Comparison of ENCODE assay signal across 8 cellular contexts in the genomic region with DNA sequence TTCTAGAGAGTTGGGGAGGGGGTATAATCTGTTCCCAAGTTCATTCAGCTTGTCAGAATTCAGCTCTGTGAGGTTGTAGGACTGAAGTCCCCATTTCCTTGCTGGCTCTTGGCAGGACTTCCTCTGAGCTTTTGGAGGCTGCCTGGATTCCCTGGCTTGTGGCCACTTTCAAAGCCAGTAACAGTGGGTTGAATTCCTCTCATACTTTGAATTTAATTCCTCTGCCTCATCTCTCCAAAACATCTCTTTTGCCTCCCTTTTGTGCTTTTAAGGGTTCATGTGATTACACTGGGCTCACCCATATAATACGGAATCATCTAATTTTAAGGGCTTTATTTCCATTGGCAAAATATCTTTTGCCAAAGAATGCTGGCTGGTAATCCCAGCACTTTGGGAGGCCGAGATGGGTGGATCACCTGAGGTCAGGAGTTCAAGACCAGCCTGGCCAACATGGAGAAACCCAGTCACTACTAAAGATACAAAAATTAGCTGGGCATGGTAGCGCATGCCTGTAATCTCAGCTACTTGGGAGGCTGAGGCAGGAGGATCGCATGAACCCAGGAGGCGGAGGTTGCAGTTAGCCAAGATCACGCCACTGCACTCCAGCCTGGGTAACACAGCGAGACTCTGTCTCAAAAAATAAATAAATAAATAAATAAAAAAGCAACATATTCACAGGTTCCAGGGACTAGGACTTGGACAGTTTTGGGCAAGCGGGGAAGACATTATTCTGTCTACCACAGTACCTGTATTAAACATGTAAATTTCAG. TPM values are rescaled to one million over a fixed set of nuclear protein-coding genes. Genes with fewer than 3 reads are reported as not detected.
DNase-seq lines count a peak whose midpoint lies in the region; ATAC-seq and TF ChIP-seq lines count a peak whose summit lies in the region.
"Not testable (repeated sequence)": the region's sequence is repeated elsewhere in the genome, so short reads cannot be mapped to it uniquely, and the experiment has no call there.

No MANE protein-coding gene starts in this region.

- H4K20me1 ChIP-seq in smooth muscle cell (ENCODE audit: low read depth), result peaks cover 22% of the 10 kb centered on the region

- POLR2A ChIA-PET in A673 (lab: Charles Lee; ENCODE audit: low non-redundant PET), result not testable (repeated sequence)

- peak overlapping the region; percentile 97 for H3K27ac ChIP-seq in A673 (ENCODE audit: low read depth, low read length, poor library complexity, severe bottlenecking)
- peak overlapping the region; percentile 83 for H3K27ac ChIP-seq in SK-N-MC
- peak overlapping the region; percentile 86 for H3K27ac ChIP-seq in colonic mucosa
- peak overlapping the region; percentile 94 to 97 (median 96) for H3K27ac ChIP-seq in right lobe of liver
- peak overlapping the region; percentile 98 for H3K27ac ChIP-seq in smooth muscle cell (ENCODE audit: low read depth)

- intact Hi-C loops in A673 (cut with micrococcal nuclease; ENCODE audit: unreplicated experiment), result not testable (repeated sequence)
- intact Hi-C loops in activated naive CD4-positive, alpha-beta T cell treated with anti-CD3 and anti-CD28 coated beads for 36 hours (cut with micrococcal nuclease), result loop anchor here (1.0 to 5.0 kb wide), 12 partner anchors 10 to 634 kb away; a partner anchor contains a TSS
- intact Hi-C loops in colonic mucosa (cut with DNase I), result loop anchor here (10.0 kb wide), 1 partner anchor 129 kb away; no protein-coding TSS in a partner anchor
- intact Hi-C loops in right lobe of liver (cut with DNase I), result loop anchor here in 1 of 2 donors (10.0 kb wide), 1 partner anchor 99 kb away; no protein-coding TSS in a partner anchor

- CTCF ChIA-PET in A673 (lab: Charles Lee), result not testable (repeated sequence)
- CTCF ChIA-PET in activated naive CD4-positive, alpha-beta T cell treated with anti-CD3 and anti-CD28 coated beads for 36 hours (lab: Charles Lee), result interaction anchor here (0.7 to 1.4 kb wide), 6 partner anchors 11 to 403 kb away, joined by 3 to 6 read pairs (median 4); no protein-coding TSS in a partner anchor

- peak overlapping the region; percentile 98 to 100 (median 99) for H3K27ac Mint-ChIP-seq in IgD-negative memory B cell
- peak overlapping the region; percentile 92 for H3K27ac Mint-ChIP-seq in activated naive CD4-positive, alpha-beta T cell treated with anti-CD3 and anti-CD28 coated beads for 36 hours

- not testable (repeated sequence) for H2AFZ ChIP-seq in smooth muscle cell (ENCODE audit: low read depth)

- not testable (repeated sequence) for H3K9me3 Mint-ChIP-seq in IgD-negative memory B cell; activated naive CD4-positive, alpha-beta T cell treated with anti-CD3 and anti-CD28 coated beads for 36 hours

- H3K36me3 ChIP-seq in A673 (ENCODE audit: insufficient read depth, low read length, poor library complexity, severe bottlenecking); colonic mucosa; right lobe of liver; smooth muscle cell (ENCODE audit: low read depth): not testable (repeated sequence)
- H3K36me3 ChIP-seq in SK-N-MC (ENCODE audit: insufficient read depth, low read length), result peaks cover 12% of the 10 kb centered on the region; the same call in 1 of the 2 replicates

- not testable (repeated sequence) for TF ChIP-seq POLR2A in right lobe of liver (IDR thresholded peaks at IDR 0.05)

- DNase-seq in A673 (ENCODE audit: low spot score) (peak; percentile 29), EH (ENCODE audit: low read depth) (peak; percentile 95)
- not testable (repeated sequence) for DNase-seq in SK-N-MC (ENCODE audit: low read depth, low spot score); activated naive CD4-positive, alpha-beta T cell treated with anti-CD3 and anti-CD28 coated beads for 36 hours; colonic mucosa; right lobe of liver; smooth muscle cell (lab: John Stamatoyannopoulos, UW; ENCODE audit: unreplicated experiment)

- H3K79me2 ChIP-seq in smooth muscle cell (ENCODE audit: low read depth), result peaks cover 25% of the 10 kb centered on the region

- not testable (repeated sequence) for H3K9me3 ChIP-seq in A673 (ENCODE audit: low read depth, low read length, poor library complexity, severe bottlenecking); SK-N-MC (ENCODE audit: low read depth, low read length); colonic mucosa; right lobe of liver; smooth muscle cell (replicated peaks; ENCODE audit: low read depth)

- TF ChIP-seq CTCF in A673 (conservative IDR thresholded peaks at IDR 0.05; ENCODE audit: low read depth, low read length); colonic mucosa (IDR thresholded peaks at IDR 0.05); right lobe of liver (IDR thresholded peaks at IDR 0.05); smooth muscle cell (IDR thresholded peaks at IDR 0.05; ENCODE audit: borderline replicate concordance, insufficient read depth, poor library complexity, severe bottlenecking): not testable (repeated sequence)

- H3K4me3 ChIP-seq in A673 (ENCODE audit: low read depth, low read length, poor library complexity, severe bottlenecking); SK-N-MC; colonic mucosa; right lobe of liver; smooth muscle cell: not testable (repeated sequence)

- H3K27me3 Mint-ChIP-seq in IgD-negative memory B cell; activated naive CD4-positive, alpha-beta T cell treated with anti-CD3 and anti-CD28 coated beads for 36 hours (ENCODE audit: low read depth): not testable (repeated sequence)

- H3F3A ChIP-seq in smooth muscle cell (ENCODE audit: low read depth), result peaks cover 48% of the 10 kb centered on the region

- peaks cover 27% of the 10 kb centered on the region for H3K4me1 ChIP-seq in A673 (ENCODE audit: insufficient read depth, low read length, poor library complexity, severe bottlenecking)
- H3K4me1 ChIP-seq in colonic mucosa, result not testable (repeated sequence)
- peaks cover 0 to 23% (median 9%) of the 10 kb centered on the region in 4 donors for H3K4me1 ChIP-seq in right lobe of liver
- H3K4me1 ChIP-seq in smooth muscle cell (ENCODE audit: low read depth), result peaks cover 11% of the 10 kb centered on the region

- H3K36me3 Mint-ChIP-seq in IgD-negative memory B cell, result not testable (repeated sequence)
- H3K36me3 Mint-ChIP-seq in activated naive CD4-positive, alpha-beta T cell treated with anti-CD3 and anti-CD28 coated beads for 36 hours (ENCODE audit: low read depth), result peaks cover 17% of the 10 kb centered on the region

- not testable (repeated sequence) for H3K9ac ChIP-seq in SK-N-MC (ENCODE audit: insufficient read length); colonic mucosa (ENCODE audit: low read depth in 2 of 2, low read length in 2 of 2)
- peak overlapping the region; percentile 6 for H3K9ac ChIP-seq in smooth muscle cell (ENCODE audit: low read depth)

- BruUV-seq in A673 (replicated peaks; lab: Mats Ljungman, UMichigan), result not testable (repeated sequence)

- not testable (repeated sequence) for H3K4me2 ChIP-seq in smooth muscle cell

- peaks cover 39 to 49% (median 44%) of the 10 kb centered on the region in 3 donors for H3K4me1 Mint-ChIP-seq in IgD-negative memory B cell
- peaks cover 49% of the 10 kb centered on the region for H3K4me1 Mint-ChIP-seq in activated naive CD4-positive, alpha-beta T cell treated with anti-CD3 and anti-CD28 coated beads for 36 hours (ENCODE audit: low read depth)

- H3K27me3 ChIP-seq in A673 (replicated peaks; ENCODE audit: insufficient read depth, low read depth, low read length, poor library complexity); colonic mucosa; right lobe of liver; smooth muscle cell (ENCODE audit: low read depth): not testable (repeated sequence)

- H3K4me3 Mint-ChIP-seq in IgD-negative memory B cell, result peak overlapping the region in 3 of 4 donors; percentile 72 to 99 (median 72)
- H3K4me3 Mint-ChIP-seq in activated naive CD4-positive, alpha-beta T cell treated with anti-CD3 and anti-CD28 coated beads for 36 hours, result peak overlapping the region; percentile 11

- ATAC-seq in right lobe of liver, result not testable (repeated sequence)

- 67% methylated on average over 8 of the region's 8 CpGs for WGBS in right lobe of liver (ENCODE audit: insufficient coverage, low coverage, low lambda C conversion rate, missing lambda C conversion rate)
- 96% methylated on average over 8 of the region's 8 CpGs for WGBS in smooth muscle cell (ENCODE audit: low lambda C conversion rate)

RNA-seq across cellular contexts. Expression of a gene that starts 2.0 kb away (rescaled TPM):
- total RNA-seq in A673 (2021) (96.9 and 101 TPM in 2 replicates), colonic mucosa (10 to 100 TPM; 38.8 to 40.4 TPM), right lobe of liver (10 to 100 TPM; 18.9 to 41.8 (median 26.0) TPM), smooth muscle cell (59.3 and 62.1 TPM in 2 replicates)
- polyA plus RNA-seq in IgD-negative memory B cell (24.5 TPM), smooth muscle cell (46.5 and 76.4 TPM in 2 replicates)
- 100 to 1,000 TPM; 155 to 162 TPM for total RNA-seq in activated naive CD4-positive, alpha-beta T cell treated with anti-CD3 and anti-CD28 coated beads for 36 hours
